ENCODE assay signal across 20 cellular contexts in genomic region chr15:96977886-96978285, GRCh38.
"Had no signal": no experiment of that assay in that cellular context is flagged by ENCODE, and none has a peak within 500 bp of the region (broad histone marks: within the 10 kb centered on the region; RNA-seq: fewer than 3 reads in every experiment).

No MANE protein-coding gene starts in this region.

- H3K9me3 ChIP-seq: adrenal gland, ascending aorta, testis had no signal

- H3K4me3 ChIP-seq: adrenal gland, ascending aorta, testis had no signal

- DNase-seq: activated B cell treated with CpG ODN at 0.5 μM for 24 hours; activated CD4-positive, alpha-beta T cell treated with anti-CD3 and anti-CD28 coated beads for 36 hours; activated CD4-positive, alpha-beta T cell treated with anti-CD3 and anti-CD28 coated beads, Interleukin-2, amount 50 U/mL, for 48 hours; activated CD8-positive, alpha-beta memory T cell treated with anti-CD3 and anti-CD28 coated beads, Interleukin-2, amount 50 U/mL, for 48 hours; activated naive CD4-positive, alpha-beta T cell; activated T-cell treated with anti-CD3 and anti-CD28 coated beads, Interleukin-2, amount 50 U/mL, for 4 hours; adrenal gland; brain microvascular endothelial cell; caudate nucleus; effector CD8-positive, alpha-beta T cell; erythroblast; foreskin keratinocyte; naive B cell; posterior cingulate gyrus; stimulated activated CD4-positive, alpha-beta T cell treated with anti-CD3 and anti-CD28 coated beads, Interleukin-15, amount 100 ng/mL, for 24 hours; stimulated activated naive CD4-positive, alpha-beta T cell; T-cell; testis had no signal

- ATAC-seq: activated CD4-positive, alpha-beta T cell treated with anti-CD3 and anti-CD28 coated beads for 36 hours; activated T-cell treated with anti-CD3 and anti-CD28 coated beads, Interleukin-2, amount 50 U/mL, for 4 hours; foreskin keratinocyte; sciatic nerve; T-cell had no signal

- H3K27ac ChIP-seq: adrenal gland, ascending aorta, brain microvascular endothelial cell, foreskin keratinocyte, testis had no signal

- H3K4me1 ChIP-seq: adrenal gland, ascending aorta, foreskin keratinocyte, testis had no signal

- H3K27me3 ChIP-seq: adrenal gland, ascending aorta, brain microvascular endothelial cell, foreskin keratinocyte, testis had no signal

- H3K36me3 ChIP-seq: adrenal gland, ascending aorta, brain microvascular endothelial cell had no signal
